ENCODE assay signal across 26 cellular contexts in genomic region chr2:190110131-190110530, GRCh38. TPM values are rescaled to one million over a fixed set of nuclear protein-coding genes. Genes with fewer than 3 reads are reported as not detected.
A peak's percentile ranks its signal among the peaks of the same experiment; 100 is the strongest.
DNase-seq lines count a peak whose midpoint lies in the region; ATAC-seq lines count a peak whose summit lies in the region.
"Had no signal": no experiment of that assay in that cellular context is flagged by ENCODE, and none has a peak within 500 bp of the region (broad histone marks: within the 10 kb centered on the region; RNA-seq: fewer than 3 reads in every experiment).

No MANE protein-coding gene starts in this region.

- H3K4me1 ChIP-seq in mesenchymal stem cell (ENCODE audit: control insufficient read depth, insufficient read depth, low read depth, low read length), result peaks cover 1% of the 10 kb centered on the region
- H3K4me1 ChIP-seq: esophagus muscularis mucosa, HAP-1, sigmoid colon had no signal

- H3K4ac ChIP-seq in mesenchymal stem cell (ENCODE audit: low read depth in 1 of 2, low read length in 2 of 2), result no peak overlapping the region

- H2AK5ac ChIP-seq in mesenchymal stem cell (ENCODE audit: low read length, severe bottlenecking), result no peak overlapping the region

- H3K9me3 ChIP-seq in mesenchymal stem cell (ENCODE audit: control insufficient read depth, low read length), result no peaks in the 10 kb centered on the region
- H3K9me3 ChIP-seq: esophagus muscularis mucosa, HAP-1, sigmoid colon had no signal

- no peak overlapping the region for H4K91ac ChIP-seq in mesenchymal stem cell (ENCODE audit: low read length)

- H3K18ac ChIP-seq in mesenchymal stem cell (ENCODE audit: low read depth in 1 of 2, low read length in 2 of 2), result no peak overlapping the region

- WGBS in mesenchymal stem cell, result 92% methylated on average over 1 of the region's 2 CpGs

- H2BK5ac ChIP-seq in mesenchymal stem cell (ENCODE audit: low read depth, low read length, poor library complexity, severe bottlenecking), result no peak overlapping the region

- no peak overlapping the region for H2BK15ac ChIP-seq in mesenchymal stem cell (ENCODE audit: low read depth, poor library complexity, severe bottlenecking)

- DNase-seq in NCI-H526 treated with DMSO at 0.1 percent for 48 hours (lab: John Stamatoyannopoulos, UW) (peak; percentile 2), NCI-H526 (lab: John Stamatoyannopoulos, UW) (no peak), dedifferentiated amniotic fluid mesenchymal stem cell (ENCODE audit: extremely low spot score) (peak; percentile 43), mesenchymal stem cell (no peak), NAMALWA (ENCODE audit: low spot score) (no peak), NCI-H1930 (lab: John Stamatoyannopoulos, UW) (no peak)
- DNase-seq: activated CD8-positive, alpha-beta T cell treated with anti-CD3 and anti-CD28 coated beads for 36 hours; activated gamma-delta T cell; activated T-cell treated with anti-CD3 and anti-CD28 coated beads for 4 hours; central memory CD4-positive, alpha-beta T cell; effector CD4-positive, alpha-beta T cell; GF-D8; left cardiac atrium; NCI-H187; NCI-H774; sigmoid colon; stimulated activated CD4-positive, alpha-beta T cell treated with anti-CD3 and anti-CD28 coated beads, Interleukin-2, amount 100 ng/mL, for 24 hours; SW 1271 had no signal

- no peak overlapping the region for H3K14ac ChIP-seq in mesenchymal stem cell (ENCODE audit: low read length in 2 of 2)

- no peak overlapping the region for H2BK120ac ChIP-seq in mesenchymal stem cell (ENCODE audit: low read depth, low read length)

- no peak overlapping the region for H3K4me2 ChIP-seq in mesenchymal stem cell (ENCODE audit: low read length, poor library complexity, severe bottlenecking)

- H3K9ac ChIP-seq in mesenchymal stem cell (ENCODE audit: low read length), result no peak overlapping the region
- H3K9ac ChIP-seq: parathyroid adenoma had no signal

- H3K27ac ChIP-seq in mesenchymal stem cell (ENCODE audit: low read length, poor library complexity, severe bottlenecking) (peak overlapping the region; percentile 21), temporal lobe (ENCODE audit: low read depth, low read length) (peak overlapping the region; percentile 54)
- H3K27ac ChIP-seq: 22Rv1, esophagus muscularis mucosa, parathyroid adenoma, sigmoid colon had no signal

- no peak overlapping the region for H3K4me3 ChIP-seq in mesenchymal stem cell (ENCODE audit: insufficient read depth in 1 of 2, low read depth in 1 of 2, low read length in 2 of 2)
- H3K4me3 ChIP-seq: esophagus muscularis mucosa, HAP-1, sigmoid colon had no signal

- H4K8ac ChIP-seq in mesenchymal stem cell (ENCODE audit: low read length), result no peak overlapping the region

- H3K79me1 ChIP-seq in mesenchymal stem cell (replicated peaks; ENCODE audit: low read length, poor library complexity, severe bottlenecking), result no peaks in the 10 kb centered on the region

- no peaks in the 10 kb centered on the region for H3K27me3 ChIP-seq in mesenchymal stem cell (ENCODE audit: control insufficient read depth in 1 of 2, insufficient read depth in 1 of 2, low read length in 2 of 2)
- H3K27me3 ChIP-seq: esophagus muscularis mucosa, sigmoid colon had no signal

- no peak overlapping the region for H2AFZ ChIP-seq in mesenchymal stem cell (ENCODE audit: low read depth, low read length)
- H2AFZ ChIP-seq: parathyroid adenoma had no signal

- no peak for ATAC-seq in GM18498 (IDR thresholded peaks at IDR 0.05; ENCODE audit: unreplicated experiment)
- ATAC-seq: activated CD4-positive, CD25-positive, alpha-beta regulatory T cell treated with anti-CD3 and anti-CD28 coated beads, Interleukin-2, amount 50 U/mL, for 24 hours; activated CD8-positive, alpha-beta T cell treated with anti-CD3 and anti-CD28 coated beads for 36 hours; left cardiac atrium; stimulated activated memory B cell treated with anti-CD40 and anti-IgM and Interleukin-4, amounts not matched to agents 10 μg/mL and 1 μg/mL and 100 μg/mL, for 72 hours had no signal

- H2BK12ac ChIP-seq in mesenchymal stem cell (ENCODE audit: low read length in 2 of 2), result no peak overlapping the region

- no peak overlapping the region for H3K23ac ChIP-seq in mesenchymal stem cell (ENCODE audit: low read length in 2 of 2)

- H3K36me3 ChIP-seq in mesenchymal stem cell (ENCODE audit: control insufficient read depth in 1 of 2, insufficient read depth in 2 of 2, low read depth in 1 of 2, low read length in 2 of 2), result no peaks in the 10 kb centered on the region
- H3K36me3 ChIP-seq: esophagus muscularis mucosa, HAP-1, sigmoid colon had no signal

RNA-seq across cellular contexts. Expression of gene MSTN, which starts 47.6 kb away (rescaled TPM):
- polyA plus RNA-seq in mesenchymal stem cell (2013, experiment 1 of 2), result 0.03 TPM
- 0.03 TPM for polyA plus RNA-seq in mesenchymal stem cell (2013, experiment 2 of 2)
- total RNA-seq in temporal lobe, result 2.5 TPM
- total RNA-seq: activated CD8-positive, alpha-beta T cell treated with anti-CD3 and anti-CD28 coated beads for 36 hours had no signal

Comparison
In these comparisons a context has a peak if more than half of its experiments do, and no peak if none do; other contexts are left out.
1. DNase-seq: peak in NCI-H526 treated with DMSO at 0.1 percent for 48 hours (single experiment) and dedifferentiated amniotic fluid mesenchymal stem cell (single experiment); none in NCI-H526 (0 of 2), mesenchymal stem cell (single experiment), NAMALWA (single experiment) and NCI-H1930 (0 of 2).